ENCODE assay signal across 8 cellular contexts in the genomic region with DNA sequence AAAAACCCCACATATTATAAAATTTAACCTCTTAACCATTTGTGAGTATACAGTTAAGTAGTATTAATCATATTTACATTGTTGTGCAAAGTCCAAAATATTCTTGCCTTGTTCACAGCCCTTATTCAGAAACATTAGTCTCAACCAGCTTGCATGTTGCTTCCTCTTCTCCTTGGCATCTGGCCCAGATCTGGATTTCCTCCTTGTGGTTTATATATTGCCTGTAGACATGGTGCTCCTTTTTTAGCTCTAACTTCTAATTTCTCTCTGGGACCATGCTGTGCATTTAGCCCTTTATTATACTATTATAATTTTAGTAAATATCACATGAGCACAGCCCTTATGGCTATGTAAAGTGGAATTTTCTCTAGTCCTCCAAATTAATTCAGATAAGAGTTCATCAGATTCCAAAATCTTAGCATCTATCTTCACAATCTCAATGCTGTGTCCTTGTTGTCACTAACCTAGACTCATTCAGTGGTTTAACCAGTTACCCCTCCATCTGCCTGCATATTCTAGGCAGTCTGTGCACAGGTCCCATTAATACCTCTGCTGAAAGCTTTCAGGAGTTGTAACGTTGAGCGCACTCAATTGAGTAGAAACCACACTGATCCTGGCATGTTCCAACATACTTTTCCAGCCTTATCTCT. TPM values are rescaled to one million over a fixed set of nuclear protein-coding genes. Genes with fewer than 3 reads are reported as not detected.
A peak's percentile ranks its signal among the peaks of the same experiment; 100 is the strongest.
DNase-seq lines count a peak whose midpoint lies in the region; TF ChIP-seq lines count a peak whose summit lies in the region.

No MANE protein-coding gene starts in this region.

- POLR2A ChIA-PET in AG04449 (lab: Yijun Ruan, JAX), result interaction anchor here (0.6 kb wide), 1 partner anchor 17 kb away, joined by 3 read pairs; no protein-coding TSS in a partner anchor

- peaks cover 0 to 17% of the 10 kb centered on the region in 2 donors for H3K4me1 ChIP-seq in uterus

- no peaks in the 10 kb centered on the region for H3K9me3 ChIP-seq in uterus

- H3K27ac ChIP-seq in uterus, result peak overlapping the region; percentile 81 to 92

- TF ChIP-seq CTCF in AG04449 (IDR thresholded peaks at IDR 0.05; ENCODE audit: insufficient read depth, low read length, missing control alignments), result no peak
- TF ChIP-seq CTCF in astrocyte of the cerebellum (IDR thresholded peaks at IDR 0.05; ENCODE audit: low read depth, low read length, missing control alignments), result no peak
- TF ChIP-seq CTCF in kidney epithelial cell (IDR thresholded peaks at IDR 0.05; ENCODE audit: insufficient read depth, low read length, poor library complexity, severe bottlenecking), result no peak
- TF ChIP-seq CTCF in uterus (IDR thresholded peaks at IDR 0.05), result no peak
- TF ChIP-seq CTCF in endothelial cell (IDR thresholded peaks at IDR 0.05; ENCODE audit: unreplicated experiment), result no peak

- H3K9me3 Mint-ChIP-seq in endothelial cell (ENCODE audit: unreplicated experiment), result no peaks in the 10 kb centered on the region

- peak; percentile 72 for DNase-seq in AG04449 (ENCODE audit: low read depth, low spot score)
- DNase-seq in GM03348 (ENCODE audit: low spot score), result peak; percentile 65
- DNase-seq in M059J (ENCODE audit: low read depth), result peak; percentile 96
- peak; percentile 85 for DNase-seq in astrocyte of the cerebellum (ENCODE audit: low read depth)
- DNase-seq in kidney epithelial cell (ENCODE audit: low read depth), result peak; percentile 39
- DNase-seq in uterus, result peak; percentile 52 to 94
- no peak for DNase-seq in endothelial cell (ENCODE audit: low spot score)
- DNase-seq in NK-92 (lab: John Stamatoyannopoulos, UW; ENCODE audit: unreplicated experiment), result no peak

- H3K27ac Mint-ChIP-seq in endothelial cell (ENCODE audit: unreplicated experiment), result no peak overlapping the region

- TF ChIP-seq POLR2A in uterus (IDR thresholded peaks at IDR 0.05), result no peak

- in situ Hi-C loops in astrocyte of the cerebellum (cut with HindIII; ENCODE audit: low sequenced_read_pairs), result loop anchor here (10.0 to 25.0 kb wide), 3 partner anchors 78 to 541 kb away; no protein-coding TSS in a partner anchor

- H3K36me3 ChIP-seq in kidney epithelial cell (ENCODE audit: control insufficient read depth, insufficient read depth, low read length) (no peaks in the 10 kb centered on the region), uterus (no peaks in the 10 kb centered on the region)

- H3K27me3 Mint-ChIP-seq in endothelial cell (ENCODE audit: unreplicated experiment), result peaks cover 2% of the 10 kb centered on the region

- intact Hi-C loops in uterus (cut with DNase I; ENCODE audit: low total_unique reads), result no loop called here

- H3K36me3 Mint-ChIP-seq in endothelial cell (ENCODE audit: low read depth, unreplicated experiment), result no peaks in the 10 kb centered on the region

- H3K4me1 Mint-ChIP-seq in endothelial cell (ENCODE audit: unreplicated experiment), result peaks cover 6% of the 10 kb centered on the region

- H3K27me3 ChIP-seq in kidney epithelial cell (ENCODE audit: control insufficient read depth, insufficient read depth, low read length) (no peaks in the 10 kb centered on the region), uterus (no peaks in the 10 kb centered on the region)

- CTCF ChIA-PET in AG04449 (lab: Yijun Ruan, JAX), result interaction anchor here (1.2 to 8.2 kb wide), 3 partner anchors 8 to 112 kb away, joined by 4 to 90 read pairs (median 5); a partner anchor contains a TSS

- no peak overlapping the region for H3K4me3 ChIP-seq in AG04449 (ENCODE audit: low read depth, low read length)
- no peak overlapping the region for H3K4me3 ChIP-seq in astrocyte of the cerebellum (ENCODE audit: low read depth, low read length)
- H3K4me3 ChIP-seq in kidney epithelial cell (ENCODE audit: low read depth, low read length), result no peak overlapping the region
- no peak overlapping the region for H3K4me3 ChIP-seq in uterus

- no peak overlapping the region for H3K4me3 Mint-ChIP-seq in endothelial cell (ENCODE audit: unreplicated experiment)

RNA-seq across cellular contexts. Expression of a gene that starts 7.9 kb away (rescaled TPM):
- 14.9 and 15.8 TPM in 2 replicates for total RNA-seq in M059J (2014; rRNA removed; shearing (Covaris generic))
- total RNA-seq in kidney epithelial cell (3.1 and 3.2 TPM in 2 replicates), uterus (100 to 1,000 TPM in 1 of 4 donors, 10 to 100 TPM in 3; 47.4 to 194 (median 59.2) TPM), endothelial cell (ENCODE audit: unreplicated experiment) (1.8 TPM)

RNA-seq across cellular contexts. Expression of a gene that starts 45.9 kb away (rescaled TPM):
- 18.8 and 20.6 TPM in 2 replicates for total RNA-seq in M059J (2014; rRNA removed; shearing (Covaris generic))
- total RNA-seq in kidney epithelial cell, result 12.7 and 13.2 TPM in 2 replicates
- 10 to 100 TPM; 16.4 to 37.7 (median 21.3) TPM for total RNA-seq in uterus
- total RNA-seq in endothelial cell (ENCODE audit: unreplicated experiment), result 15.6 TPM

Comparison
In these comparisons a context has a peak if more than half of its experiments do, and no peak if none do; other contexts are left out.
1. DNase-seq: peak in AG04449 (single experiment), GM03348 (single experiment), M059J (single experiment), astrocyte of the cerebellum (single experiment), kidney epithelial cell (single experiment) and uterus (2 of 2); none in endothelial cell (single experiment) and NK-92 (single experiment).